ENCODE assay signal across 1 cellular context in the genomic region with DNA sequence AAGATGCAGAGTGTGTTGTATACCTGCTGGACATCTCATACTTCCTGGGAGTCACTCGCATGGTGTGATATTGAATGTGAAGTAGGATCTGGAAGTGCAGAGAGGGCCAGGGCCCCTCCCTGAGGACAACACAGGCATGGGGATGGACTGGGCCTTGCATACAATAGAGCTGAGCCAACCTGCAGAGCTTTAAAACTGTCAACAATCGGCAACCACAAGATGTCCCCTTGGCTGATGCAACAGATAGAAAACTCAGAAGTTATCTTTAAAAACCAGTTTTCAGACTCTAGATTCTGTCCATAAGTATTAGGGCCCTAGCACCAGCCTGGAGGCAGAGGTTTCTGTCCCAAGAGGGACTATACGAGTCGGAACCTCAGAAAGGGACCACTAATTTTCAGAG.
TF ChIP-seq lines count a peak whose summit lies in the region.

No MANE protein-coding gene starts in this region.

TF ChIP-seq in HepG2, 621 proteins besides CTCF, POLR2A, EP300 and RAD21 (continued from another document):
- no peak for TF ChIP-seq ZNF407 (CRISPR knock-in tag; IDR thresholded peaks at IDR 0.05; ENCODE audit: not compliant biosample characterization)
